ENCODE assay signal across 11 cellular contexts in the genomic region with DNA sequence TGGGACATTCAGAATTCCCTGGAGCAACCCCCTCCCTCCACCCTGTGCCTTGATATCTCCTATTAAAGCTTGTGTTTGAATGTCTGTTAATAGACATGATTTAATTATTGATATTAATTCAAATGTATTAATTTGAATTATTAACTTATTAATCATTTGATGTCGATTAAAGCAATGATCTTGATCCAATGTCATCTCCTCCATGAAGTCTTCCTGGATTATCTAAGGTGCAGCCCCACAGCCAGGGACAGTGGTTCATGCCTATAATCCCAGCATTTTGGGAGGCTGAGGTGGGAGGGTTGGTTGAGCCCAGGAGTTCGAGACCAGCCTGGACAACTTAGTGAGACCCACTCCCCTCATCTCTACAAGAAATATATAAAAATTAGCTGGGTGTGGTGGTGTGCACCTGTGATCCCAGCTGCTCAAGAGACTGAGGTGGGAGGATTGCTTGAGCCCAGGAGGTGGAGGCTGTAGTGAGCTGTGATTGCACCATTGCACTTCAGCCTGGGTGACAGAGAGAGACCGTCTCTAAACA.
"Had no signal": no experiment of that assay in that cellular context is flagged by ENCODE, and none has a peak within 500 bp of the region (broad histone marks: within the 10 kb centered on the region; RNA-seq: fewer than 3 reads in every experiment).

No MANE protein-coding gene starts in this region.

- H3K9me3 ChIP-seq: gastroesophageal sphincter, sigmoid colon, thyroid gland had no signal

- H3K27ac ChIP-seq: gastroesophageal sphincter, sigmoid colon, thyroid gland had no signal

- H3K4me3 ChIP-seq: gastroesophageal sphincter, sigmoid colon, thyroid gland had no signal

- H3K27me3 ChIP-seq: gastroesophageal sphincter, sigmoid colon, thyroid gland had no signal

- DNase-seq: activated CD4-positive, CD25-positive, alpha-beta regulatory T cell treated with anti-CD3 and anti-CD28 coated beads, Interleukin-2, amount 50 U/mL, for 72 hours; activated naive CD4-positive, alpha-beta T cell; aorta; dermis blood vessel endothelial cell; effector memory CD8-positive, alpha-beta T cell; sigmoid colon; stimulated activated CD4-positive, alpha-beta T cell treated with anti-CD3 and anti-CD28 coated beads, Interleukin-12 subunit alpha, Interleukin-12 subunit beta, amount 100 ng/mL, for 4 hours; T-helper 9 cell; thyroid gland had no signal

- H3K4me1 ChIP-seq: thyroid gland had no signal

- ATAC-seq: effector memory CD8-positive, alpha-beta T cell; gastroesophageal sphincter; stimulated activated effector memory CD8-positive, alpha-beta T cell treated with anti-CD3 and anti-CD28 coated beads, Interleukin-12 subunit alpha, Interleukin-12 subunit beta, amount 100 ng/mL, for 72 hours had no signal
